2 cellular contexts compared by ENCODE assay signal in genomic region chr2:7037340-7038333, GRCh38.
TF ChIP-seq lines count a peak whose summit lies in the region.

No MANE protein-coding gene starts in this region.

TF ChIP-seq in GM23338, 12 proteins besides CTCF, POLR2A, EP300 and RAD21 (continued from another document):
- TF ChIP-seq REST (IDR thresholded peaks at IDR 0.05; ENCODE audit: unreplicated experiment) = no peak
- TF ChIP-seq EZH2phosphoT487 (IDR thresholded peaks at IDR 0.05; ENCODE audit: unreplicated experiment) = no peak

TF ChIP-seq in K562, 482 proteins besides CTCF, POLR2A, EP300 and RAD21 (continued from another document):
- peak; percentile 22; the same call in 1 of the 2 replicates for TF ChIP-seq MGA (IDR thresholded peaks at IDR 0.05)
- peak in 1 of 2 experiments; percentile 23 for TF ChIP-seq E2F6 (IDR thresholded peaks at IDR 0.05; ENCODE audit: borderline replicate concordance in 1 of 2, extremely low read depth in 1 of 2, insufficient read depth in 1 of 2, insufficient read length in 1 of 2, low read depth in 1 of 2, low read length in 1 of 2, poor library complexity in 1 of 2, severe bottlenecking in 1 of 2)
TF ChIP-seq in K562: peak in this region for 5.
